8 cellular contexts compared by ENCODE assay signal in the genomic region with DNA sequence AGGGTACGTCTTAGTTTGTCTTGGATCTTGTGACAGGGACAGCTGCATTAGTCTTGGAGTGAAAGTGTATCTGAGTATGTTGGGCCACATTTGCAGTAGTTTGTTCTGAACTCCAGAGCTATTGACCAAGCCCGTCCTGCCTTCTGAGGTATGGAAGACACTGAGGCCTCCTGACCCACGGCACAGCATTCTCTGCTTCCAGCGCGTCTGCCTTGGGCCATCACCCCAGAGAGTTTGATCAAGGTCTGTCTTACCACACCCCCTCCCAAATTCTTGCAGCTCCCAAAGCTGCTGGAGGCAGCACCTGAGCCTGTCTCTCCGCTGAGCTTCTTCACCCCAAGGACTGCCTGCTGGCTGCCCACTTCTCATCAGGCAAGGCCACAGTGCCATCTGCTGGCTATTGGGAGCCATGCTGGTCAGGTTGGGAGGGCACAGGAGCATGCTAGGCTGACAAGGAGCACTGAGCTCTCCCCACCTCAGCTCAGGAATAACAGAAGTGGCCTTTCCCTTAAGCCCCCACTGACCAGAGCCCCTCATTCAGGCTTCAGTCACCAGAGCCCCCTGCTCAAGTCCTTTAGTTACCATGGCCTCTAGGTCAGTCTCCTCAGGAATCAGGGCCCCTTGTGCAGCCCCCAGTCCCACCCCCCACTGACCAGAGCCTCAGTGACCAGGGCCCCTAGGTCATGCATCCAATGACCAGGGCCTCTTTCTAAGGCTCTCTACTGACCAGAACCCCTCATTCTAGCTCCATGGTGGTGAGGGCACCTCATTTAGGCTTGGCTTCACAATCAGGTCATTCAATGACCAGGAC.
DNase-seq lines count a peak whose midpoint lies in the region; ATAC-seq and TF ChIP-seq lines count a peak whose summit lies in the region.

No MANE protein-coding gene starts in this region.

- TF ChIP-seq CTCF in 22Rv1 (IDR thresholded peaks at IDR 0.05), result peak; percentile 94

- ATAC-seq in GM18498 (IDR thresholded peaks at IDR 0.05; ENCODE audit: unreplicated experiment) (peak; percentile 97), HG02938 (IDR thresholded peaks at IDR 0.05; ENCODE audit: unreplicated experiment) (peak; percentile 86)

- DNase-seq in NCI-H2171 (lab: John Stamatoyannopoulos, UW), result peak; percentile 26
- peak; percentile 28 to 55 (median 46) for DNase-seq in activated CD4-positive, CD25-positive, alpha-beta regulatory T cell (lab: John Stamatoyannopoulos, UW)
- DNase-seq in central memory CD4-positive, alpha-beta T cell, result peak; percentile 34
- peak; percentile 79 for DNase-seq in kidney tubule cell (ENCODE audit: low spot score)
- peak; percentile 51 for DNase-seq in stimulated activated CD4-positive, alpha-beta T cell treated with anti-CD3 and anti-CD28 coated beads, Interleukin-2, amount 100 ng/mL, for 4 hours (ENCODE audit: low read depth)

- H3K27ac ChIP-seq in 22Rv1, result no peak overlapping the region

Comparison
In these comparisons a context has a peak if more than half of its experiments do, and no peak if none do; other contexts are left out.
1. DNase-seq: peak in every context shown above with its lines; median percentile 79 in kidney tubule cell; 51 in stimulated activated CD4-positive, alpha-beta T cell treated with anti-CD3 and anti-CD28 coated beads, Interleukin-2, amount 100 ng/mL, for 4 hours; 46 in activated CD4-positive, CD25-positive, alpha-beta regulatory T cell; 34 in central memory CD4-positive, alpha-beta T cell; 26 in NCI-H2171.